In the genomic region with DNA sequence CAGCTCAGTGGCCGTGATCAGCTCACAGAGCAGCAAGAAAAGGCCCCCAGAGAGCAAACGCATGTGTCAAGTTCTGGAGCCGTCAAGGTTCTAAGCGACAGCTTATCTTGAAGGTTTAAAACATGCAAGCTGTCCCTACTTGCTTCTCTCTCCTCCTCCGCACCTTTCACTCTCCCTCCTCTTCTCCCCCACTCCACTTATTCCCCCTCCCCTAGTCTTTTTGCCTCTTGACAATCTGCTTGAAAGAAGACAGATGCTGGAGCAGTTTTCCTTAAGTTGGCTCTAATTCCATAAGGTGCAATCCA, we compare ENCODE assay signal across 13 cellular contexts.
"Had no signal": no experiment of that assay in that cellular context is flagged by ENCODE, and none has a peak within 500 bp of the region (broad histone marks: within the 10 kb centered on the region; RNA-seq: fewer than 3 reads in every experiment).

No MANE protein-coding gene starts in this region.

- H3K9me3 ChIP-seq: esophagus muscularis mucosa, pancreas, tibial artery, uterus had no signal

- H3K36me3 Mint-ChIP-seq: natural killer cell treated with Interleukin-12 subunit alpha and Interleukin-12 subunit beta and Interleukin-15 and Interleukin-18, amount 100 ng/mL, for 72 hours had no signal

- ATAC-seq: activated CD8-positive, alpha-beta T cell treated with anti-CD3 and anti-CD28 coated beads, Interleukin-2, amount 10 ng/mL, durations not matched to agents 7 days and 5 days; left cardiac atrium; natural killer cell treated with Interleukin-12 subunit alpha and Interleukin-12 subunit beta and Interleukin-15 and Interleukin-18, amount 100 ng/mL, for 72 hours; pancreas had no signal

- H3K9me3 Mint-ChIP-seq: activated T-helper 1 cell treated with anti-CD3 and anti-CD28 coated beads, Interleukin-12 subunit alpha, Interleukin-12 subunit beta, Interleukin-2, Interleukin-4 antibody, amounts not matched to agents 30 ng/mL and 10 ng/mL and 1 ng/mL, durations not matched to agents 14 hours and 24 hours and 36 hours; natural killer cell treated with Interleukin-12 subunit alpha and Interleukin-12 subunit beta and Interleukin-15 and Interleukin-18, amount 100 ng/mL, for 72 hours had no signal

- H3K4me1 ChIP-seq: esophagus muscularis mucosa, pancreas, tibial artery, uterus had no signal

- DNase-seq: activated CD8-positive, alpha-beta T cell treated with anti-CD3 and anti-CD28 coated beads, Interleukin-2, amount 10 ng/mL, durations not matched to agents 7 days and 5 days; activated naive CD4-positive, alpha-beta T cell treated with Interleukin-2 at 50 U/mL for 16 hours; immature natural killer cell; left cardiac atrium; mammary epithelial cell; pancreas; small intestine; tibial artery; uterus had no signal

- H3K36me3 ChIP-seq: cardiac muscle cell, esophagus muscularis mucosa, pancreas, tibial artery, uterus had no signal

- H3K4me1 Mint-ChIP-seq: immature natural killer cell had no signal

- H3K27ac ChIP-seq: cardiac muscle cell, esophagus muscularis mucosa, pancreas, tibial artery, uterus had no signal

- H3K27me3 Mint-ChIP-seq: natural killer cell treated with Interleukin-12 subunit alpha and Interleukin-12 subunit beta and Interleukin-15 and Interleukin-18, amount 100 ng/mL, for 72 hours had no signal

- H3K4me3 ChIP-seq: cardiac muscle cell, esophagus muscularis mucosa, pancreas, tibial artery, uterus had no signal

- H3K27ac Mint-ChIP-seq: activated CD8-positive, alpha-beta T cell treated with anti-CD3 and anti-CD28 coated beads, Interleukin-2, amount 10 ng/mL, durations not matched to agents 7 days and 5 days; activated T-helper 1 cell treated with anti-CD3 and anti-CD28 coated beads, Interleukin-12 subunit alpha, Interleukin-12 subunit beta, Interleukin-2, Interleukin-4 antibody, amounts not matched to agents 30 ng/mL and 10 ng/mL and 1 ng/mL, durations not matched to agents 14 hours and 24 hours and 36 hours; immature natural killer cell; natural killer cell treated with Interleukin-12 subunit alpha and Interleukin-12 subunit beta and Interleukin-15 and Interleukin-18, amount 100 ng/mL, for 72 hours had no signal

- H3K27me3 ChIP-seq: cardiac muscle cell, pancreas, tibial artery, uterus had no signal

- H3K4me3 Mint-ChIP-seq: activated CD8-positive, alpha-beta T cell treated with anti-CD3 and anti-CD28 coated beads, Interleukin-2, amount 10 ng/mL, durations not matched to agents 7 days and 5 days; activated T-helper 1 cell treated with anti-CD3 and anti-CD28 coated beads, Interleukin-12 subunit alpha, Interleukin-12 subunit beta, Interleukin-2, Interleukin-4 antibody, amounts not matched to agents 30 ng/mL and 10 ng/mL and 1 ng/mL, durations not matched to agents 14 hours and 24 hours and 36 hours; immature natural killer cell; natural killer cell treated with Interleukin-12 subunit alpha and Interleukin-12 subunit beta and Interleukin-15 and Interleukin-18, amount 100 ng/mL, for 72 hours had no signal
